ENCODE assay signal across 1 cellular context in the genomic region with DNA sequence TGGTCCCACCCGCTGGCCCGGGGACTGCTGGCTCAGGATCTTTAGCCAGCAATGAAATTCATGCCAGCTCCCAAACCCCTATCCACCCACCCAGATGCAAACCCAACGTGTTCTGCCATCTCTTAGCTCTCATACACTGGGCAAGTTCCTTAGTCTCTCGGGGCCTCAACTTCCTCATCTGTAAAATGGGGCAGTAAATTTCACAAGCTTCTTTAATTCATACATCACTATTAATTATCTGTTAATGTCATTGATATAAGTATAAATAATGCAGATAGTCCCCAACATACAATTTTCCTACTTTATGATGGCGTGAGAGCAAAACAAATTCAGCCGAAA.
TF ChIP-seq lines count a peak whose summit lies in the region.

No MANE protein-coding gene starts in this region.

TF ChIP-seq in neural cell, 6 proteins besides CTCF, POLR2A, EP300 and RAD21:
- TF ChIP-seq, protein P1, sequence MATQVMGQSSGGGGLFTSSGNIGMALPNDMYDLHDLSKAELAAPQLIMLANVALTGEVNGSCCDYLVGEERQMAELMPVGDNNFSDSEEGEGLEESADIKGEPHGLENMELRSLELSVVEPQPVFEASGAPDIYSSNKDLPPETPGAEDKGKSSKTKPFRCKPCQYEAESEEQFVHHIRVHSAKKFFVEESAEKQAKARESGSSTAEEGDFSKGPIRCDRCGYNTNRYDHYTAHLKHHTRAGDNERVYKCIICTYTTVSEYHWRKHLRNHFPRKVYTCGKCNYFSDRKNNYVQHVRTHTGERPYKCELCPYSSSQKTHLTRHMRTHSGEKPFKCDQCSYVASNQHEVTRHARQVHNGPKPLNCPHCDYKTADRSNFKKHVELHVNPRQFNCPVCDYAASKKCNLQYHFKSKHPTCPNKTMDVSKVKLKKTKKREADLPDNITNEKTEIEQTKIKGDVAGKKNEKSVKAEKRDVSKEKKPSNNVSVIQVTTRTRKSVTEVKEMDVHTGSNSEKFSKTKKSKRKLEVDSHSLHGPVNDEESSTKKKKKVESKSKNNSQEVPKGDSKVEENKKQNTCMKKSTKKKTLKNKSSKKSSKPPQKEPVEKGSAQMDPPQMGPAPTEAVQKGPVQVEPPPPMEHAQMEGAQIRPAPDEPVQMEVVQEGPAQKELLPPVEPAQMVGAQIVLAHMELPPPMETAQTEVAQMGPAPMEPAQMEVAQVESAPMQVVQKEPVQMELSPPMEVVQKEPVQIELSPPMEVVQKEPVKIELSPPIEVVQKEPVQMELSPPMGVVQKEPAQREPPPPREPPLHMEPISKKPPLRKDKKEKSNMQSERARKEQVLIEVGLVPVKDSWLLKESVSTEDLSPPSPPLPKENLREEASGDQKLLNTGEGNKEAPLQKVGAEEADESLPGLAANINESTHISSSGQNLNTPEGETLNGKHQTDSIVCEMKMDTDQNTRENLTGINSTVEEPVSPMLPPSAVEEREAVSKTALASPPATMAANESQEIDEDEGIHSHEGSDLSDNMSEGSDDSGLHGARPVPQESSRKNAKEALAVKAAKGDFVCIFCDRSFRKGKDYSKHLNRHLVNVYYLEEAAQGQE (IDR thresholded peaks at IDR 0.05; ENCODE audit: borderline replicate concordance) = no peak
- TF ChIP-seq TAF1 (IDR thresholded peaks at IDR 0.05; ENCODE audit: low read depth) = no peak
- TF ChIP-seq EZH2 (IDR thresholded peaks at IDR 0.05; ENCODE audit: borderline replicate concordance, insufficient read depth, low read length, poor library complexity, severe bottlenecking) = no peak
- TF ChIP-seq MXI1 (conservative IDR thresholded peaks at IDR 0.05; ENCODE audit: poor library complexity, severe bottlenecking) = no peak
- TF ChIP-seq POLR2AphosphoS5 (IDR thresholded peaks at IDR 0.05) = no peak
- TF ChIP-seq SMC3 (conservative IDR thresholded peaks at IDR 0.05; ENCODE audit: poor library complexity) = no peak
